1 cellular context compared by ENCODE assay signal in the genomic region with DNA sequence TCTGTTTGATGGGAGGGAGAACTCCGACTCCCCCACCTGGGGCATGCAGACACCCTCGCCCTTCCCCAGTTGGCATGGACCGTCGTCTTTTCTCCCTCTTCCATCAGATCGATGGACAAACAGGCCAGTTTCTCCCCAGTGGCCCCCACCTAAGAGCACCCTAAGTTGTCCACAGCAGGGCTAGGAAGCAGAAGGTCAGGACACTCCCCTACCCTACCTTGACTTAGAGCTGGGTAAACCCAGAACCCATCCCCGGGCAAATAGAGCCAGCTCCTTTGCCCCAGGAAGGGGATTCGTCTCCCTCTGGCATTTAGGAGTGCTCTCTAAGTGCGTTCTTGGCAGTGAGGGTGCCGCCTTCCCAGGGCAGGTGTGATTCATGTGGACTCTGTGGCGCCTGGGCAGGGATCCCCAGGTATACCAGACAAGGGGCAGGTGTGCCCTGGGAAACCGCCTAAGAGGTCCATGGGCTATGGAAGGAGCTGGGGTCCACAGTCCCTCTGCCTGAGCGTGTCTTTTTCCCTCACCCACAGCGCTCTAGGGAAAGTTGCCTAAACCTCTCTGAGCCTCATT.
TF ChIP-seq lines count a peak whose summit lies in the region.

No MANE protein-coding gene starts in this region.

TF ChIP-seq in WTC11, 78 proteins besides CTCF, POLR2A, EP300 and RAD21 (continued from another document):
- TF ChIP-seq, protein P1, sequence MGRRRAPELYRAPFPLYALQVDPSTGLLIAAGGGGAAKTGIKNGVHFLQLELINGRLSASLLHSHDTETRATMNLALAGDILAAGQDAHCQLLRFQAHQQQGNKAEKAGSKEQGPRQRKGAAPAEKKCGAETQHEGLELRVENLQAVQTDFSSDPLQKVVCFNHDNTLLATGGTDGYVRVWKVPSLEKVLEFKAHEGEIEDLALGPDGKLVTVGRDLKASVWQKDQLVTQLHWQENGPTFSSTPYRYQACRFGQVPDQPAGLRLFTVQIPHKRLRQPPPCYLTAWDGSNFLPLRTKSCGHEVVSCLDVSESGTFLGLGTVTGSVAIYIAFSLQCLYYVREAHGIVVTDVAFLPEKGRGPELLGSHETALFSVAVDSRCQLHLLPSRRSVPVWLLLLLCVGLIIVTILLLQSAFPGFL (CRISPR knock-in tag; IDR thresholded peaks at IDR 0.05; ENCODE audit: borderline replicate concordance), result no peak
- TF ChIP-seq, protein P2, sequence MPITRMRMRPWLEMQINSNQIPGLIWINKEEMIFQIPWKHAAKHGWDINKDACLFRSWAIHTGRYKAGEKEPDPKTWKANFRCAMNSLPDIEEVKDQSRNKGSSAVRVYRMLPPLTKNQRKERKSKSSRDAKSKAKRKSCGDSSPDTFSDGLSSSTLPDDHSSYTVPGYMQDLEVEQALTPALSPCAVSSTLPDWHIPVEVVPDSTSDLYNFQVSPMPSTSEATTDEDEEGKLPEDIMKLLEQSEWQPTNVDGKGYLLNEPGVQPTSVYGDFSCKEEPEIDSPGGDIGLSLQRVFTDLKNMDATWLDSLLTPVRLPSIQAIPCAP (CRISPR knock-in tag; IDR thresholded peaks at IDR 0.05), result no peak
- TF ChIP-seq PRRX2 (CRISPR knock-in tag; IDR thresholded peaks at IDR 0.05) (no peak), GRHL2 (CRISPR knock-in tag; IDR thresholded peaks at IDR 0.05; ENCODE audit: insufficient replicate concordance, severe bottlenecking) (no peak), TCF7 (CRISPR knock-in tag; IDR thresholded peaks at IDR 0.05; ENCODE audit: low read depth) (no peak), MXD4 (CRISPR knock-in tag; IDR thresholded peaks at IDR 0.05; ENCODE audit: borderline replicate concordance) (no peak), ZMAT4 (CRISPR knock-in tag; IDR thresholded peaks at IDR 0.05) (no peak), ZNF232 (CRISPR knock-in tag; IDR thresholded peaks at IDR 0.05) (no peak), NFE2L1 (CRISPR knock-in tag; IDR thresholded peaks at IDR 0.05) (no peak), OVOL2 (CRISPR knock-in tag; IDR thresholded peaks at IDR 0.05; ENCODE audit: borderline replicate concordance) (no peak), MYBL2 (CRISPR knock-in tag; IDR thresholded peaks at IDR 0.05) (no peak), JAZF1 (CRISPR knock-in tag; IDR thresholded peaks at IDR 0.05) (no peak), ZNF281 (CRISPR knock-in tag; IDR thresholded peaks at IDR 0.05) (no peak), USF2 (CRISPR knock-in tag; IDR thresholded peaks at IDR 0.05) (no peak), ZNF121 (CRISPR knock-in tag; IDR thresholded peaks at IDR 0.05) (no peak)
